10 cellular contexts compared by ENCODE assay signal in genomic region chr7:155918720-155919399, GRCh38.
A peak's percentile ranks its signal among the peaks of the same experiment; 100 is the strongest.
DNase-seq lines count a peak whose midpoint lies in the region; ATAC-seq, FAIRE-seq and TF ChIP-seq lines count a peak whose summit lies in the region.
"Had no signal": no experiment of that assay in that cellular context is flagged by ENCODE, and none has a peak within 500 bp of the region (broad histone marks: within the 10 kb centered on the region; RNA-seq: fewer than 3 reads in every experiment).

No MANE protein-coding gene starts in this region.

- TF ChIP-seq CTCF in heart left ventricle (IDR thresholded peaks at IDR 0.05) (no peak), right atrium auricular region (IDR thresholded peaks at IDR 0.05) (no peak), mammary epithelial cell (conservative IDR thresholded peaks at IDR 0.05 in 1 of 2, IDR thresholded peaks at IDR 0.05 in 1 of 2; ENCODE audit: extremely low read depth in 1 of 2, insufficient read depth in 1 of 2, low read depth in 1 of 2, low read length in 2 of 2) (no peak), BE2C (IDR thresholded peaks at IDR 0.05; ENCODE audit: low read depth, low read length) (no peak)

- dilution Hi-C loops in mammary epithelial cell (cut with HindIII; ENCODE audit: low sequenced_read_pairs): no loop called here

- intact Hi-C loops in heart left ventricle (cut with DNase I): no loop called here
- intact Hi-C loops in mammary epithelial cell (cut with micrococcal nuclease): loop anchor here (1.0 to 2.0 kb wide), 2 partner anchors 32 to 44 kb away; no protein-coding TSS in a partner anchor

- in situ Hi-C loops in mammary epithelial cell (cut with MboI; ENCODE audit: low sequenced_read_pairs in 2 of 2): loop anchor here in 1 of 2 donors (5.0 kb wide), 1 partner anchor 33 kb away; no protein-coding TSS in a partner anchor

- H3K4me1 ChIP-seq in heart left ventricle (no peaks in the 10 kb centered on the region), right atrium auricular region (no peaks in the 10 kb centered on the region), mammary epithelial cell (ENCODE audit: insufficient read depth, low read length) (peaks cover 25% of the 10 kb centered on the region), BE2C (no peaks in the 10 kb centered on the region)

- no peaks in the 10 kb centered on the region for H3K4me1 Mint-ChIP-seq in T-helper 17 cell
- H3K4me1 Mint-ChIP-seq: naive thymus-derived CD8-positive, alpha-beta T cell had no signal

- CTCF ChIA-PET in mammary epithelial cell (lab: Charles Lee; ENCODE audit: low non-redundant PET): no interaction called here

- ATAC-seq in heart left ventricle (peak in 3 of 4 donors; percentile 48 to 82 (median 52)), left lobe of liver (peak; percentile 84), T-helper 17 cell (no peak)
- ATAC-seq: naive thymus-derived CD8-positive, alpha-beta T cell had no signal

- no peak overlapping the region for H3K27ac ChIP-seq in heart left ventricle
- H3K27ac ChIP-seq in right atrium auricular region: no peak overlapping the region
- H3K27ac ChIP-seq in mammary epithelial cell (ENCODE audit: insufficient read depth, low read depth, low read length): no peak overlapping the region

- H3K36me3 ChIP-seq in heart left ventricle (no peaks in the 10 kb centered on the region), right atrium auricular region (no peaks in the 10 kb centered on the region), mammary epithelial cell (ENCODE audit: insufficient read depth, low read length) (no peaks in the 10 kb centered on the region), BE2C (no peaks in the 10 kb centered on the region)

- no peak for FAIRE-seq in urothelium cell line (lab: Jason Lieb, UNC)

- H3K4me2 ChIP-seq in mammary epithelial cell (ENCODE audit: insufficient read depth, low read depth, low read length): peak overlapping the region; percentile 21

- peaks cover 0 to 4% (median 0%) of the 10 kb centered on the region in 9 donors for H3K27me3 ChIP-seq in heart left ventricle
- no peaks in the 10 kb centered on the region for H3K27me3 ChIP-seq in right atrium auricular region
- H3K27me3 ChIP-seq in mammary epithelial cell (ENCODE audit: insufficient read depth, low read length): no peaks in the 10 kb centered on the region
- peaks cover 13% of the 10 kb centered on the region for H3K27me3 ChIP-seq in BE2C

- H3K4me3 Mint-ChIP-seq in T-helper 17 cell: no peak overlapping the region
- H3K4me3 Mint-ChIP-seq: naive thymus-derived CD8-positive, alpha-beta T cell had no signal

- H3K27me3 Mint-ChIP-seq in T-helper 17 cell: no peaks in the 10 kb centered on the region

- H3K9me3 ChIP-seq in heart left ventricle (no peaks in the 10 kb centered on the region), right atrium auricular region (no peaks in the 10 kb centered on the region), mammary epithelial cell (replicated peaks; ENCODE audit: insufficient read depth, low read length) (peaks cover 2% of the 10 kb centered on the region), BE2C (no peaks in the 10 kb centered on the region), T-helper 17 cell (ENCODE audit: control insufficient read depth, low read length, poor library complexity, severe bottlenecking) (no peaks in the 10 kb centered on the region)

- H3K79me2 ChIP-seq in mammary epithelial cell (ENCODE audit: insufficient read depth, low read length): no peaks in the 10 kb centered on the region

- 47 to 66% (median 60%) methylated on average over 14 of the region's 14 CpGs for WGBS in heart left ventricle, 4 donors
- 11% methylated on average over 10 of the region's 14 CpGs for WGBS in mammary epithelial cell (ENCODE audit: low coverage, missing lambda C conversion rate)

- no peak overlapping the region for H3K4me3 ChIP-seq in heart left ventricle
- H3K4me3 ChIP-seq in right atrium auricular region: no peak overlapping the region
- no peak overlapping the region for H3K4me3 ChIP-seq in mammary epithelial cell (replicated peaks in 1 of 3; ENCODE audit: insufficient read depth in 1 of 3, low read depth in 2 of 3, low read length in 3 of 3)
- H3K4me3 ChIP-seq in BE2C (ENCODE audit: low read depth, low read length): no peak overlapping the region

- H3K9ac ChIP-seq in mammary epithelial cell (ENCODE audit: insufficient read depth, low read length): no peak overlapping the region

- no peaks in the 10 kb centered on the region for H4K20me1 ChIP-seq in mammary epithelial cell (ENCODE audit: insufficient read depth, low read length)

- H3K27ac Mint-ChIP-seq in T-helper 17 cell: no peak overlapping the region

- peak in 2 of 5 donors; percentile 27 to 59 for DNase-seq in heart left ventricle
- DNase-seq in right atrium auricular region (ENCODE audit: low spot score): no peak
- DNase-seq in mammary epithelial cell: peak; percentile 84
- DNase-seq in left lobe of liver (ENCODE audit: low spot score): peak; percentile 94
- DNase-seq in urothelium cell line (ENCODE audit: low spot score): peak; percentile 28
- DNase-seq in BE2C: no peak
- DNase-seq in activated CD4-positive, alpha-beta T cell treated with anti-CD3 and anti-CD28 coated beads, Interleukin-2, amount 50 U/mL, for 48 hours: no peak
- no peak for DNase-seq in T-helper 17 cell
- DNase-seq: activated CD8-positive, alpha-beta memory T cell treated with anti-CD3 and anti-CD28 coated beads, Interleukin-2, amount 50 U/mL, for 48 hours; naive thymus-derived CD8-positive, alpha-beta T cell had no signal

- H3K36me3 Mint-ChIP-seq in T-helper 17 cell (ENCODE audit: low read depth): no peaks in the 10 kb centered on the region
- H3K36me3 Mint-ChIP-seq: naive thymus-derived CD8-positive, alpha-beta T cell had no signal

- no peak overlapping the region for H2AFZ ChIP-seq in mammary epithelial cell (ENCODE audit: low read depth, low read length)

- BruUV-seq in mammary epithelial cell (replicated peaks; lab: Mats Ljungman, UMichigan): no TSS peak

- no peak for TF ChIP-seq POLR2A in heart left ventricle (IDR thresholded peaks at IDR 0.05)

Comparison
In these comparisons a context has a peak if more than half of its experiments do, and no peak if none do; other contexts are left out.
1. DNase-seq: peak in mammary epithelial cell (single experiment), left lobe of liver (single experiment) and urothelium cell line (single experiment); none in right atrium auricular region (single experiment), BE2C (single experiment), activated CD4-positive, alpha-beta T cell treated with anti-CD3 and anti-CD28 coated beads, Interleukin-2, amount 50 U/mL, for 48 hours (0 of 2) and T-helper 17 cell (0 of 3).